15 cellular contexts compared by ENCODE assay signal in genomic region chr5:171863928-171864327, GRCh38.
DNase-seq lines count a peak whose midpoint lies in the region; ATAC-seq and TF ChIP-seq lines count a peak whose summit lies in the region.
"Had no signal": no experiment of that assay in that cellular context is flagged by ENCODE, and none has a peak within 500 bp of the region (broad histone marks: within the 10 kb centered on the region; RNA-seq: fewer than 3 reads in every experiment).

No MANE protein-coding gene starts in this region.

- no peaks in the 10 kb centered on the region for H3K9me3 ChIP-seq in cardiac muscle cell (ENCODE audit: low read depth)
- H3K9me3 ChIP-seq: Peyer's patch, tibial nerve had no signal

- intact Hi-C loops in Right ventricle myocardium inferior (cut with DNase I), result no loop called here

- H3K4me3 Mint-ChIP-seq in type B pancreatic cell, result no peak overlapping the region
- no peak overlapping the region for H3K4me3 Mint-ChIP-seq in activated CD4-positive, alpha-beta memory T cell treated with anti-CD3 and anti-CD28 coated beads, Interleukin-2, amount 10 ng/mL, durations not matched to agents 7 days and 5 days
- H3K4me3 Mint-ChIP-seq: activated T-cell treated with anti-CD3 and anti-CD28 coated beads, Interleukin-2, amount 50 U/mL, for 24 hours had no signal

- DNase-seq in cardiac muscle cell (ENCODE audit: low read depth in 1 of 2, low spot score in 1 of 2) (peak in 1 of 2 donors; percentile 42), Right ventricle myocardium inferior (ENCODE audit: missing footprints) (no peak), astrocyte of the spinal cord (ENCODE audit: low read depth, low spot score) (peak; percentile 87), iris pigment epithelial cell (ENCODE audit: low read depth) (peak; percentile 94), type B pancreatic cell (ENCODE audit: extremely low spot score, unreplicated experiment) (no peak)
- DNase-seq in activated naive CD4-positive, alpha-beta T cell treated with Interleukin-2 at 50 U/mL for 16 hours, result no peak
- no peak for DNase-seq in stimulated activated CD4-positive, alpha-beta T cell treated with anti-CD3 and anti-CD28 coated beads, Interleukin-2, amount 100 ng/mL, for 48 hours
- no peak for DNase-seq in activated CD4-positive, alpha-beta memory T cell treated with anti-CD3 and anti-CD28 coated beads, Interleukin-2, amount 10 ng/mL, durations not matched to agents 7 days and 5 days
- DNase-seq: activated T-cell treated with anti-CD3 and anti-CD28 coated beads, Interleukin-2, amount 50 U/mL, for 24 hours; amygdala; NCI-H1092 treated with DMSO at 0.1 percent for 48 hours; Peyer's patch had no signal

- H3K27ac ChIP-seq in cardiac muscle cell, result peak overlapping the region; percentile 65
- H3K27ac ChIP-seq: Peyer's patch had no signal

- H3K27me3 ChIP-seq in cardiac muscle cell, result no peaks in the 10 kb centered on the region
- H3K27me3 ChIP-seq: Peyer's patch, tibial nerve had no signal

- H3K27me3 Mint-ChIP-seq in type B pancreatic cell, result no peaks in the 10 kb centered on the region
- no peaks in the 10 kb centered on the region for H3K27me3 Mint-ChIP-seq in activated CD4-positive, alpha-beta memory T cell treated with anti-CD3 and anti-CD28 coated beads, Interleukin-2, amount 10 ng/mL, durations not matched to agents 7 days and 5 days
- H3K27me3 Mint-ChIP-seq: activated T-cell treated with anti-CD3 and anti-CD28 coated beads, Interleukin-2, amount 50 U/mL, for 24 hours had no signal

- in situ Hi-C loops in astrocyte of the spinal cord (cut with HindIII; ENCODE audit: low sequenced_read_pairs), result no loop called here

- peaks cover 24% of the 10 kb centered on the region for H3K4me1 ChIP-seq in cardiac muscle cell (ENCODE audit: low read depth)
- H3K4me1 ChIP-seq: Peyer's patch had no signal

- CTCF ChIA-PET in activated CD4-positive, alpha-beta memory T cell treated with anti-CD3 and anti-CD28 coated beads, Interleukin-2, amount 10 ng/mL, durations not matched to agents 7 days and 5 days (lab: Charles Lee), result interaction anchor here (0.5 kb wide), 1 partner anchor 1117 kb away, joined by 3 read pairs; no protein-coding TSS in a partner anchor

- H3K36me3 ChIP-seq in cardiac muscle cell, result peaks cover 4% of the 10 kb centered on the region

- no peak for ATAC-seq in Right ventricle myocardium inferior
- ATAC-seq: HepG2 had no signal

- TF ChIP-seq CTCF in cardiac muscle cell (IDR thresholded peaks at IDR 0.05; ENCODE audit: low read depth, low read length) (no peak), astrocyte of the spinal cord (IDR thresholded peaks at IDR 0.05; ENCODE audit: low read depth, low read length) (no peak), type B pancreatic cell (conservative IDR thresholded peaks at IDR 0.05) (no peak)

- no peaks in the 10 kb centered on the region for H3K4me1 Mint-ChIP-seq in type B pancreatic cell (ENCODE audit: unreplicated experiment)
- no peaks in the 10 kb centered on the region for H3K4me1 Mint-ChIP-seq in activated CD4-positive, alpha-beta memory T cell treated with anti-CD3 and anti-CD28 coated beads, Interleukin-2, amount 10 ng/mL, durations not matched to agents 7 days and 5 days

- H3K4me3 ChIP-seq in cardiac muscle cell (no peak overlapping the region), astrocyte of the spinal cord (ENCODE audit: low read depth, low read length) (no peak overlapping the region)
- H3K4me3 ChIP-seq: lung, Peyer's patch, tibial nerve had no signal

- POLR2A ChIA-PET in activated CD4-positive, alpha-beta memory T cell treated with anti-CD3 and anti-CD28 coated beads, Interleukin-2, amount 10 ng/mL, durations not matched to agents 7 days and 5 days (lab: Charles Lee), result no interaction called here

- H3K9me3 Mint-ChIP-seq in type B pancreatic cell, result no peaks in the 10 kb centered on the region
- no peaks in the 10 kb centered on the region for H3K9me3 Mint-ChIP-seq in activated CD4-positive, alpha-beta memory T cell treated with anti-CD3 and anti-CD28 coated beads, Interleukin-2, amount 10 ng/mL, durations not matched to agents 7 days and 5 days
- H3K9me3 Mint-ChIP-seq: activated T-cell treated with anti-CD3 and anti-CD28 coated beads, Interleukin-2, amount 50 U/mL, for 24 hours had no signal

- H3K27ac Mint-ChIP-seq in type B pancreatic cell, result peak overlapping the region; percentile 77
- no peak overlapping the region for H3K27ac Mint-ChIP-seq in activated CD4-positive, alpha-beta memory T cell treated with anti-CD3 and anti-CD28 coated beads, Interleukin-2, amount 10 ng/mL, durations not matched to agents 7 days and 5 days
- H3K27ac Mint-ChIP-seq: activated T-cell treated with anti-CD3 and anti-CD28 coated beads, Interleukin-2, amount 50 U/mL, for 24 hours had no signal

- peaks cover 23% of the 10 kb centered on the region for H3K36me3 Mint-ChIP-seq in type B pancreatic cell
- H3K36me3 Mint-ChIP-seq in activated CD4-positive, alpha-beta memory T cell treated with anti-CD3 and anti-CD28 coated beads, Interleukin-2, amount 10 ng/mL, durations not matched to agents 7 days and 5 days (ENCODE audit: low read depth), result peaks cover 17% of the 10 kb centered on the region

Comparison
In these comparisons a context has a peak if more than half of its experiments do, and no peak if none do; other contexts are left out.
1. DNase-seq: peak in astrocyte of the spinal cord (single experiment) and iris pigment epithelial cell (single experiment); none in Right ventricle myocardium inferior (single experiment), type B pancreatic cell (single experiment), activated naive CD4-positive, alpha-beta T cell treated with Interleukin-2 at 50 U/mL for 16 hours (single experiment), stimulated activated CD4-positive, alpha-beta T cell treated with anti-CD3 and anti-CD28 coated beads, Interleukin-2, amount 100 ng/mL, for 48 hours (0 of 2) and activated CD4-positive, alpha-beta memory T cell treated with anti-CD3 and anti-CD28 coated beads, Interleukin-2, amount 10 ng/mL, durations not matched to agents 7 days and 5 days (single experiment).